Comparison of ENCODE assay signal across 1 cellular context in genomic region chr14:91060472-91061308, GRCh38.
A peak's percentile ranks its signal among the peaks of the same experiment; 100 is the strongest.
TF ChIP-seq lines count a peak whose summit lies in the region.

Gene RPS6KA5, minus strand, starts transcription at chr14:91060641. Its CDS starts 207 bp downstream, at chr14:91060434.

TF ChIP-seq in K562, 482 proteins besides CTCF, POLR2A, EP300 and RAD21 (continued from another document and continues in another):
- TF ChIP-seq CEBPZ (IDR thresholded peaks at IDR 0.05; ENCODE audit: borderline replicate concordance, low read depth, low read length) (no peak), ZNF592 (IDR thresholded peaks at IDR 0.05) (no peak), ETS2 (tag; IDR thresholded peaks at IDR 0.05; ENCODE audit: borderline replicate concordance, poor library complexity, severe bottlenecking) (no peak), NCOR1 (IDR thresholded peaks at IDR 0.05) (no peak), ZNF764 (CRISPR knock-in tag; IDR thresholded peaks at IDR 0.05; ENCODE audit: low read depth) (no peak), NCOA1 (IDR thresholded peaks at IDR 0.05; ENCODE audit: low read depth) (no peak), ZNF277 (CRISPR knock-in tag; IDR thresholded peaks at IDR 0.05; ENCODE audit: borderline replicate concordance) (no peak), PBX2 (CRISPR knock-in tag; IDR thresholded peaks at IDR 0.05; ENCODE audit: low read depth) (peak; percentile 76), PBX2 (tag; conservative IDR thresholded peaks at IDR 0.05; ENCODE audit: low read depth) (peak; percentile 96), PYGO2 (tag; IDR thresholded peaks at IDR 0.05) (no peak), KLF6 (CRISPR knock-in tag; IDR thresholded peaks at IDR 0.05; ENCODE audit: borderline replicate concordance) (no peak), DPF2 (IDR thresholded peaks at IDR 0.05) (no peak), ZBTB8A (IDR thresholded peaks at IDR 0.05; ENCODE audit: partially characterized antibody) (no peak), ZBTB34 (CRISPR knock-in tag; IDR thresholded peaks at IDR 0.05) (no peak), SIRT6 (IDR thresholded peaks at IDR 0.05; ENCODE audit: low read depth, low read length) (no peak), MAFK (IDR thresholded peaks at IDR 0.05; ENCODE audit: low read length) (no peak), RUNX1 (IDR thresholded peaks at IDR 0.05; ENCODE audit: low read depth) (no peak), ZNF431 (CRISPR knock-in tag; IDR thresholded peaks at IDR 0.05) (no peak), JUN (IDR thresholded peaks at IDR 0.05; ENCODE audit: borderline replicate concordance, low read depth, low read length) (peak; percentile 28; the same call in 1 of the 2 replicates), JUN (CRISPR knock-in tag; IDR thresholded peaks at IDR 0.05; ENCODE audit: borderline replicate concordance) (no peak), SAFB2 (IDR thresholded peaks at IDR 0.05; ENCODE audit: borderline replicate concordance, low read depth, low read length, severe bottlenecking) (no peak), SNIP1 (IDR thresholded peaks at IDR 0.05; ENCODE audit: low read depth) (no peak), TCF3 (CRISPR knock-in tag; IDR thresholded peaks at IDR 0.05) (no peak), E2F6 (IDR thresholded peaks at IDR 0.05; ENCODE audit: borderline replicate concordance in 1 of 2, extremely low read depth in 1 of 2, insufficient read depth in 1 of 2, insufficient read length in 1 of 2, low read depth in 1 of 2, low read length in 1 of 2, poor library complexity in 1 of 2, severe bottlenecking in 1 of 2) (peak; percentile 76 to 86), UBTF (IDR thresholded peaks at IDR 0.05; ENCODE audit: borderline replicate concordance in 1 of 2, low read depth in 2 of 2, low read length in 2 of 2) (0 out of 4 replicates have a peak, but pooled peaks of 1 of the 2 experiments have one; percentile 43), AFF1 (IDR thresholded peaks at IDR 0.05; ENCODE audit: low read depth in 1 of 2, partially characterized antibody in 2 of 2) (no peak), ZNF436 (CRISPR knock-in tag; IDR thresholded peaks at IDR 0.05) (no peak), MLX (CRISPR knock-in tag; conservative IDR thresholded peaks at IDR 0.05) (no peak), ZKSCAN8 (CRISPR knock-in tag; IDR thresholded peaks at IDR 0.05) (no peak), TBP (optimal IDR thresholded peaks at IDR 0.05; ENCODE audit: low read depth, low read length) (peak; percentile 64), ZNF121 (CRISPR knock-in tag; conservative IDR thresholded peaks at IDR 0.05) (no peak), SP2 (IDR thresholded peaks at IDR 0.05; ENCODE audit: extremely low read depth, low read depth, low read length, poor library complexity, severe bottlenecking) (peak; percentile 65), ZBTB1 (CRISPR knock-in tag; IDR thresholded peaks at IDR 0.05; ENCODE audit: borderline replicate concordance, low read depth) (no peak), GABPB1 (CRISPR knock-in tag; IDR thresholded peaks at IDR 0.05) (no peak), PRMT5 (CRISPR knock-in tag; IDR thresholded peaks at IDR 0.05) (no peak), ZNF124 (CRISPR knock-in tag; IDR thresholded peaks at IDR 0.05) (no peak), ZNF699 (CRISPR knock-in tag; IDR thresholded peaks at IDR 0.05; ENCODE audit: insufficient replicate concordance) (no peak), L3MBTL2 (IDR thresholded peaks at IDR 0.05) (peak; percentile 84), GABPA (tag; conservative IDR thresholded peaks at IDR 0.05; ENCODE audit: low read depth) (no peak), CTBP1 (IDR thresholded peaks at IDR 0.05; ENCODE audit: borderline replicate concordance) (peak; percentile 83)
